Comparison of ENCODE assay signal across 12 cellular contexts in genomic region chr15:98422086-98422478, GRCh38.
DNase-seq lines count a peak whose midpoint lies in the region; ATAC-seq and TF ChIP-seq lines count a peak whose summit lies in the region.
"Had no signal": no experiment of that assay in that cellular context is flagged by ENCODE, and none has a peak within 500 bp of the region (broad histone marks: within the 10 kb centered on the region; RNA-seq: fewer than 3 reads in every experiment).

No MANE protein-coding gene starts in this region.

- H3K27me3 Mint-ChIP-seq in activated naive CD4-positive, alpha-beta T cell treated with anti-CD3 and anti-CD28 coated beads for 36 hours (ENCODE audit: low read depth) = peaks cover 58% of the 10 kb centered on the region

- H3K9ac ChIP-seq in ES-I3 (ENCODE audit: low read depth, low read length) = peak overlapping the region; percentile 52; the same call in 1 of the 2 replicates
- no peak overlapping the region for H3K9ac ChIP-seq in mammary epithelial cell (ENCODE audit: insufficient read depth, low read length)
- H3K9ac ChIP-seq in neural cell (ENCODE audit: low read length) = no peak overlapping the region

- H3K9me3 ChIP-seq in ES-I3 (ENCODE audit: control insufficient read depth, insufficient read depth, low read length) (no peaks in the 10 kb centered on the region), mammary epithelial cell (replicated peaks; ENCODE audit: insufficient read depth, low read length) (no peaks in the 10 kb centered on the region), neural cell (ENCODE audit: low read length) (no peaks in the 10 kb centered on the region), testis (no peaks in the 10 kb centered on the region)
- H3K9me3 ChIP-seq: right atrium auricular region had no signal

- TF ChIP-seq EP300 in neural cell (conservative IDR thresholded peaks at IDR 0.05; ENCODE audit: poor library complexity, severe bottlenecking) = no peak

- TF ChIP-seq CTCF in mammary epithelial cell (conservative IDR thresholded peaks at IDR 0.05 in 1 of 2, IDR thresholded peaks at IDR 0.05 in 1 of 2; ENCODE audit: extremely low read depth in 1 of 2, insufficient read depth in 1 of 2, low read depth in 1 of 2, low read length in 2 of 2) (no peak), neural cell (IDR thresholded peaks at IDR 0.05; ENCODE audit: poor library complexity, severe bottlenecking) (no peak), testis (IDR thresholded peaks at IDR 0.05) (no peak)

- DNase-seq in mammary epithelial cell (no peak), SK-N-DZ (ENCODE audit: low spot score) (no peak), SKM-1 treated with dmso at 0.1 percent for 144 hours (lab: John Stamatoyannopoulos, UW; ENCODE audit: unreplicated experiment) (no peak), testis (no peak)
- no peak for DNase-seq in activated naive CD4-positive, alpha-beta T cell treated with anti-CD3 and anti-CD28 coated beads for 36 hours

- no TSS peak for BruUV-seq in mammary epithelial cell (replicated peaks; lab: Mats Ljungman, UMichigan)

- H3K4me1 ChIP-seq in ES-I3 (ENCODE audit: insufficient read depth, low read length) = no peaks in the 10 kb centered on the region; the same call in 1 of the 2 replicates
- peaks cover 8% of the 10 kb centered on the region for H3K4me1 ChIP-seq in mammary epithelial cell (ENCODE audit: insufficient read depth, low read length)
- peaks cover 10% of the 10 kb centered on the region for H3K4me1 ChIP-seq in testis

- peak; percentile 4 for ATAC-seq in HG02938 (IDR thresholded peaks at IDR 0.05; ENCODE audit: unreplicated experiment)

- no peak for TF ChIP-seq POLR2A in testis (IDR thresholded peaks at IDR 0.05)

- intact Hi-C loops in mammary epithelial cell (cut with micrococcal nuclease) = loop anchor here (5.0 to 10.0 kb wide), 2 partner anchors 247 to 520 kb away; no protein-coding TSS in a partner anchor
- intact Hi-C loops in activated naive CD4-positive, alpha-beta T cell treated with anti-CD3 and anti-CD28 coated beads for 36 hours (cut with micrococcal nuclease) = loop anchor here (5.0 kb wide), 1 partner anchor 130 kb away; no protein-coding TSS in a partner anchor
- intact Hi-C loops in testis (cut with DNase I; ENCODE audit: low total_unique reads) = loop anchor here (10.0 kb wide), 1 partner anchor 107 kb away; no protein-coding TSS in a partner anchor

- in situ Hi-C loops in mammary epithelial cell (cut with MboI; ENCODE audit: low sequenced_read_pairs in 2 of 2) = loop anchor here (5.0 to 25.0 kb wide), 3 partner anchors 100 to 535 kb away; no protein-coding TSS in a partner anchor

- H3K79me2 ChIP-seq in mammary epithelial cell (ENCODE audit: insufficient read depth, low read length) (no peaks in the 10 kb centered on the region), neural cell (replicated peaks; ENCODE audit: insufficient read depth, low read length) (no peaks in the 10 kb centered on the region)

- no peak overlapping the region for H3K4me3 Mint-ChIP-seq in activated naive CD4-positive, alpha-beta T cell treated with anti-CD3 and anti-CD28 coated beads for 36 hours
- H3K4me3 Mint-ChIP-seq: activated CD4-positive, alpha-beta T cell treated with anti-CD3 and anti-CD28 coated beads for 36 hours had no signal

- peak overlapping the region; percentile 83 for H2AFZ ChIP-seq in mammary epithelial cell (ENCODE audit: low read depth, low read length)
- H2AFZ ChIP-seq in neural cell (ENCODE audit: low read depth, low read length) = no peak overlapping the region

- H4K20me1 ChIP-seq in mammary epithelial cell (ENCODE audit: insufficient read depth, low read length) (no peaks in the 10 kb centered on the region), neural cell (ENCODE audit: insufficient read depth) (no peaks in the 10 kb centered on the region)

- WGBS in mammary epithelial cell (ENCODE audit: low coverage, missing lambda C conversion rate) = 23% methylated on average over 13 of the region's 15 CpGs
- 11 to 13% methylated on average over 14 to 15 of the region's 15 CpGs for WGBS in testis, 2 donors

- H3K4me2 ChIP-seq in mammary epithelial cell (ENCODE audit: insufficient read depth, low read depth, low read length) = peak overlapping the region; percentile 78
- peak overlapping the region; percentile 48 for H3K4me2 ChIP-seq in neural cell (ENCODE audit: low read length)

- H3K36me3 ChIP-seq in ES-I3 (ENCODE audit: insufficient read depth, low read length) (no peaks in the 10 kb centered on the region), mammary epithelial cell (ENCODE audit: insufficient read depth, low read length) (no peaks in the 10 kb centered on the region), neural cell (ENCODE audit: insufficient read depth, low read length) (no peaks in the 10 kb centered on the region), testis (ENCODE audit: low read depth, missing control alignments) (no peaks in the 10 kb centered on the region)
- H3K36me3 ChIP-seq: right atrium auricular region had no signal

- H3K27me3 ChIP-seq in mammary epithelial cell (ENCODE audit: insufficient read depth, low read length) (peaks cover 4% of the 10 kb centered on the region), neural cell (ENCODE audit: insufficient read depth, low read depth, low read length) (peaks cover 21% of the 10 kb centered on the region), testis (no peaks in the 10 kb centered on the region)

- no peaks in the 10 kb centered on the region for H3K9me2 ChIP-seq in neural cell (ENCODE audit: insufficient read depth, low read length)

- no peaks in the 10 kb centered on the region for H3F3A ChIP-seq in neural cell (ENCODE audit: insufficient read depth, low read length, poor library complexity, severe bottlenecking)

- H3K27ac ChIP-seq in mammary epithelial cell (ENCODE audit: insufficient read depth, low read depth, low read length) = no peak overlapping the region
- no peak overlapping the region for H3K27ac ChIP-seq in neural cell (ENCODE audit: low read length)
- H3K27ac ChIP-seq in testis = no peak overlapping the region
- H3K27ac ChIP-seq: right atrium auricular region had no signal

- H3K36me3 Mint-ChIP-seq in activated naive CD4-positive, alpha-beta T cell treated with anti-CD3 and anti-CD28 coated beads for 36 hours (ENCODE audit: low read depth) = no peaks in the 10 kb centered on the region
- H3K36me3 Mint-ChIP-seq: stimulated activated naive B cell treated with anti-CD40 and anti-IgM and Interleukin-4, amounts not matched to agents 10 μg/mL and 1 μg/mL and 100 μg/mL, for 72 hours had no signal

- TF ChIP-seq RAD21 in neural cell (conservative IDR thresholded peaks at IDR 0.05) = no peak

- dilution Hi-C loops in mammary epithelial cell (cut with HindIII; ENCODE audit: low sequenced_read_pairs) = no loop called here

- CTCF ChIA-PET in mammary epithelial cell (lab: Charles Lee; ENCODE audit: low non-redundant PET) = interaction anchor here (0.6 kb wide), 1 partner anchor 113 kb away, joined by 3 read pairs; no protein-coding TSS in a partner anchor
- CTCF ChIA-PET in activated naive CD4-positive, alpha-beta T cell treated with anti-CD3 and anti-CD28 coated beads for 36 hours (lab: Charles Lee) = interaction anchor here (0.6 to 7.2 kb wide), 20 partner anchors 10 to 816 kb away, joined by 3 to 66 read pairs (median 3); no protein-coding TSS in a partner anchor

- no peaks in the 10 kb centered on the region for H3K9me3 Mint-ChIP-seq in activated naive CD4-positive, alpha-beta T cell treated with anti-CD3 and anti-CD28 coated beads for 36 hours
- H3K9me3 Mint-ChIP-seq: dendritic cell treated with granulocyte-macrophage colony-stimulating factor and Interleukin-4, amounts not matched to agents 40 ng/mL and 50 ng/mL, for 4 days; stimulated activated naive B cell treated with anti-CD40 and anti-IgM and Interleukin-4, amounts not matched to agents 10 μg/mL and 1 μg/mL and 100 μg/mL, for 72 hours had no signal

- peaks cover 7% of the 10 kb centered on the region for H3K4me1 Mint-ChIP-seq in activated naive CD4-positive, alpha-beta T cell treated with anti-CD3 and anti-CD28 coated beads for 36 hours (ENCODE audit: low read depth)

- no peak overlapping the region for H3K4me3 ChIP-seq in mammary epithelial cell (replicated peaks in 1 of 3; ENCODE audit: insufficient read depth in 1 of 3, low read depth in 2 of 3, low read length in 3 of 3)
- peak overlapping the region; percentile 64 for H3K4me3 ChIP-seq in neural cell (ENCODE audit: low read length)
- H3K4me3 ChIP-seq in testis = peak overlapping the region in 1 of 2 donors; percentile 47

- no peak overlapping the region for H3K27ac Mint-ChIP-seq in activated naive CD4-positive, alpha-beta T cell treated with anti-CD3 and anti-CD28 coated beads for 36 hours
- H3K27ac Mint-ChIP-seq: activated CD4-positive, alpha-beta T cell treated with anti-CD3 and anti-CD28 coated beads for 36 hours; dendritic cell treated with granulocyte-macrophage colony-stimulating factor and Interleukin-4, amounts not matched to agents 40 ng/mL and 50 ng/mL, for 4 days had no signal

TF ChIP-seq in neural cell, 6 proteins besides CTCF, POLR2A, EP300 and RAD21 (continues in another document):
- TF ChIP-seq POLR2AphosphoS5 (IDR thresholded peaks at IDR 0.05) = no peak
- TF ChIP-seq TAF1 (IDR thresholded peaks at IDR 0.05; ENCODE audit: low read depth) = no peak
- TF ChIP-seq REST (IDR thresholded peaks at IDR 0.05; ENCODE audit: borderline replicate concordance) = no peak
- TF ChIP-seq MXI1 (conservative IDR thresholded peaks at IDR 0.05; ENCODE audit: poor library complexity, severe bottlenecking) = no peak
